ENCODE assay signal across 8 cellular contexts in the genomic region with DNA sequence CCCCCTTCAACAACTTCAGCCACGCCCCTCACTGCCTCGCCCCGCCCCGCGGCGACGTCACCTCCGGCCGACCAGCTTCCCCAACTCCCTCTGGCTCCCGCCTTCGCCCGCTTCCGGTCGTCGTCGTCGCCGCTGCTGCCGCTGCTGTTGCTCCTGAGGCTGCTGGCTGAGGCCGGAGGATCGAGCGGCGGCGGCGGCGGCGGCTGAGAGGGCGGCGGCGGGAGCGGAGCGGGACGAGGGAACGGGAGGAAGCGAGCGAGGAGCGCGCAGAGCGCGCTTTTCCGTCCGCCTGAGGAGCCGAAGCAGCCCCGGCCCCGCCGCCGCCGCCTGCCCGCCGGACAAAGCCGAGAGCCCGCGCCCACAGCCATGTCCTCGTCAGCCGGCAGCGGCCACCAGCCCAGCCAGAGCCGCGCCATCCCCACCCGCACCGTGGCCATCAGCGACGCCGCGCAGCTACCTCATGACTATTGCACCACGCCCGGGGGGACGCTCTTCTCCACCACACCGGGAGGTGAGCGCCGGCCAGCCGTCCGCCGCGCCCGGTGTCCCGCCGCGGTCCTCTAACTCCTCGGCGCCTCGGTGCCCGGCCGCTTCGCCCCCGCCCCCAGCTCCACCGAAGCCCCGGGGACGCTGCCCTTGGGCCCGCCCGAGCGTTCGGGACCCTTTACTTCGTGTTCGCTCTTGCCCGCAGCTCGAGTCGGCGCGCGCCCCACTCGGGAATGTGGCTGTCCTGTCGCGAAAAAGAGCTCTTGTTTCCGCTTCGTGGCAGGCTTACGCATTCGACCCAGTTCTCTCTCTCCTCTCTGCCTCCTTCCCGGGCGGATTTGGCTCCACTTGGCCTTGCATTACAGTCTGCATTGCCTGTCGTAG. TPM values are rescaled to one million over a fixed set of nuclear protein-coding genes. Genes with fewer than 3 reads are reported as not detected.
DNase-seq lines count a peak whose midpoint lies in the region; ATAC-seq and TF ChIP-seq lines count a peak whose summit lies in the region.

A gene with protein sequence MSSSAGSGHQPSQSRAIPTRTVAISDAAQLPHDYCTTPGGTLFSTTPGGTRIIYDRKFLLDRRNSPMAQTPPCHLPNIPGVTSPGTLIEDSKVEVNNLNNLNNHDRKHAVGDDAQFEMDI (plus strand): TSS at position 110 of the 870 bp plus-strand sequence. CDS start 257 bp downstream, at position 367.

- H4K20me1 ChIP-seq in DOHH2 (ENCODE audit: control insufficient read depth, insufficient read depth, low read depth, low read length): peaks cover 24% of the 10 kb centered on the region
- peaks cover 34% of the 10 kb centered on the region for H4K20me1 ChIP-seq in GM23338 (replicated peaks; ENCODE audit: insufficient read depth)
- H4K20me1 ChIP-seq in fibroblast of lung (ENCODE audit: control insufficient read depth, extremely low read depth, insufficient read depth, low read length): no peaks in the 10 kb centered on the region

- peaks cover 26% of the 10 kb centered on the region for H3K4me1 ChIP-seq in DOHH2 (ENCODE audit: control insufficient read depth, low read length)
- peaks cover 23% of the 10 kb centered on the region for H3K4me1 ChIP-seq in GM23338 (ENCODE audit: insufficient read depth)
- H3K4me1 ChIP-seq in fibroblast of lung (ENCODE audit: control insufficient read depth, extremely low read depth, insufficient read depth, low read length): no peaks in the 10 kb centered on the region
- H3K4me1 ChIP-seq in naive thymus-derived CD4-positive, alpha-beta T cell (ENCODE audit: control insufficient read depth in 2 of 2, insufficient read depth in 2 of 2, low read length in 2 of 2): peaks cover 13 to 24% of the 10 kb centered on the region in 2 donors

- peak within 1 kb of the TSS; percentile 93 for H3K27ac Mint-ChIP-seq in GM23338
- H3K27ac Mint-ChIP-seq in activated T-helper 17 cell treated with anti-CD3 and anti-CD28 coated beads, Interleukin-2, amount 50 U/mL, for 72 hours: peak within 1 kb of the TSS; percentile 94
- peak within 1 kb of the TSS; percentile 88 to 97 (median 94) for H3K27ac Mint-ChIP-seq in naive thymus-derived CD4-positive, alpha-beta T cell
- H3K27ac Mint-ChIP-seq in stimulated activated naive B cell treated with anti-CD40 and anti-IgM and Interleukin-4, amounts not matched to agents 10 μg/mL and 1 μg/mL and 100 μg/mL, for 72 hours: peak within 1 kb of the TSS; percentile 94

- H3K4me1 Mint-ChIP-seq in GM23338: peaks cover 33% of the 10 kb centered on the region
- peaks cover 42% of the 10 kb centered on the region for H3K4me1 Mint-ChIP-seq in activated T-helper 17 cell treated with anti-CD3 and anti-CD28 coated beads, Interleukin-2, amount 50 U/mL, for 72 hours
- peaks cover 31 to 53% (median 45%) of the 10 kb centered on the region in 7 donors for H3K4me1 Mint-ChIP-seq in naive thymus-derived CD4-positive, alpha-beta T cell
- peaks cover 19 to 34% of the 10 kb centered on the region in 2 donors for H3K4me1 Mint-ChIP-seq in stimulated activated naive B cell treated with anti-CD40 and anti-IgM and Interleukin-4, amounts not matched to agents 10 μg/mL and 1 μg/mL and 100 μg/mL, for 72 hours

- 0 out of 2 replicates have a peak, but pooled peaks cover 8% of the 10 kb centered on the region for H3F3A ChIP-seq in DOHH2 (ENCODE audit: control insufficient read depth, insufficient read depth)
- H3F3A ChIP-seq in GM23338 (replicated peaks; ENCODE audit: low read depth): peaks cover 20% of the 10 kb centered on the region; the same call in 1 of the 2 replicates

- peaks cover 6% of the 10 kb centered on the region; the same call in 2 of the 3 replicates for H3K9me3 Mint-ChIP-seq in GM23338
- no peaks in the 10 kb centered on the region for H3K9me3 Mint-ChIP-seq in activated T-helper 17 cell treated with anti-CD3 and anti-CD28 coated beads, Interleukin-2, amount 50 U/mL, for 72 hours
- H3K9me3 Mint-ChIP-seq in naive thymus-derived CD4-positive, alpha-beta T cell: no peaks in the 10 kb centered on the region
- H3K9me3 Mint-ChIP-seq in stimulated activated naive B cell treated with anti-CD40 and anti-IgM and Interleukin-4, amounts not matched to agents 10 μg/mL and 1 μg/mL and 100 μg/mL, for 72 hours: no peaks in the 10 kb centered on the region

- no peaks in the 10 kb centered on the region for H3K9me3 ChIP-seq in DOHH2 (ENCODE audit: control insufficient read depth, insufficient read depth, low read length)
- no peaks in the 10 kb centered on the region for H3K9me3 ChIP-seq in fibroblast of lung (ENCODE audit: control insufficient read depth, insufficient read depth, low read depth, low read length)
- H3K9me3 ChIP-seq in naive thymus-derived CD4-positive, alpha-beta T cell (ENCODE audit: control insufficient read depth in 2 of 3, low read length in 3 of 3): no peaks in the 10 kb centered on the region

- POLR2A ChIA-PET in RWPE1 (lab: Yijun Ruan, JAX; ENCODE audit: low non-redundant PET): interaction anchor here (0.6 to 1.0 kb wide), 3 partner anchors 193 to 258 kb away, joined by 3 to 5 read pairs (median 3); a partner anchor contains a TSS
- POLR2A ChIA-PET in naive thymus-derived CD4-positive, alpha-beta T cell (lab: Charles Lee): interaction anchor here (0.7 to 2.8 kb wide), 23 partner anchors 8 to 311 kb away, joined by 3 to 13 read pairs (median 6); a partner anchor contains a TSS

- peak; percentile 43 for ATAC-seq in GM23338
- ATAC-seq in activated T-helper 17 cell treated with anti-CD3 and anti-CD28 coated beads, Interleukin-2, amount 50 U/mL, for 72 hours (replicated peaks): peak; percentile 98
- peak; percentile 98 for ATAC-seq in naive thymus-derived CD4-positive, alpha-beta T cell
- peak; percentile 96 to 98 for ATAC-seq in stimulated activated naive B cell treated with anti-CD40 and anti-IgM and Interleukin-4, amounts not matched to agents 10 μg/mL and 1 μg/mL and 100 μg/mL, for 72 hours (replicated peaks)

- DNase-seq in GM23338 (ENCODE audit: low spot score) (peak; percentile 96), LNCaP clone FGC (ENCODE audit: low read depth) (peak; percentile 86), RWPE1 (ENCODE audit: low spot score) (peak; percentile 94), fibroblast of lung (ENCODE audit: low read depth in 2 of 2) (peak; percentile 92 to 96)
- DNase-seq in naive thymus-derived CD4-positive, alpha-beta T cell: peak; percentile 95 to 100 (median 98)
- DNase-seq in stimulated activated naive B cell treated with anti-CD40 and anti-IgM and Interleukin-4, amounts not matched to agents 10 μg/mL and 1 μg/mL and 100 μg/mL, for 72 hours: peak; percentile 95

- H3K9ac ChIP-seq in fibroblast of lung (ENCODE audit: insufficient read depth, low read length): peak within 1 kb of the TSS; percentile 94

- intact Hi-C loops in naive thymus-derived CD4-positive, alpha-beta T cell (cut with micrococcal nuclease): loop anchor here (1.0 to 10.0 kb wide), 14 partner anchors 15 to 1448 kb away; a partner anchor contains a TSS

- CTCF ChIA-PET in RWPE1 (lab: Yijun Ruan, JAX): interaction anchor here (0.7 to 1.4 kb wide), 3 partner anchors 15 to 39 kb away, joined by 3 to 4 read pairs (median 4); no protein-coding TSS in a partner anchor
- CTCF ChIA-PET in naive thymus-derived CD4-positive, alpha-beta T cell (lab: Charles Lee): interaction anchor here (0.7 to 1.0 kb wide), 4 partner anchors 9 to 183 kb away, joined by 3 to 4 read pairs (median 3); no protein-coding TSS in a partner anchor

- peak within 1 kb of the TSS; percentile 97 for H3K4me3 Mint-ChIP-seq in GM23338
- peak within 1 kb of the TSS; percentile 98 for H3K4me3 Mint-ChIP-seq in activated T-helper 17 cell treated with anti-CD3 and anti-CD28 coated beads, Interleukin-2, amount 50 U/mL, for 72 hours
- H3K4me3 Mint-ChIP-seq in naive thymus-derived CD4-positive, alpha-beta T cell: peak within 1 kb of the TSS; percentile 91 to 99 (median 96)
- peak within 1 kb of the TSS; percentile 95 for H3K4me3 Mint-ChIP-seq in stimulated activated naive B cell treated with anti-CD40 and anti-IgM and Interleukin-4, amounts not matched to agents 10 μg/mL and 1 μg/mL and 100 μg/mL, for 72 hours

- peak within 1 kb of the TSS; percentile 73 for H3K4me2 ChIP-seq in DOHH2 (ENCODE audit: low read length)
- peak within 1 kb of the TSS; percentile 100 for H3K4me2 ChIP-seq in GM23338
- peak within 1 kb of the TSS; percentile 84 for H3K4me2 ChIP-seq in fibroblast of lung (ENCODE audit: extremely low read depth, insufficient read depth, low read length)

- H2AFZ ChIP-seq in GM23338 (peak within 1 kb of the TSS; percentile 83), fibroblast of lung (ENCODE audit: low read length) (peak within 1 kb of the TSS; percentile 38)

- H3K36me3 Mint-ChIP-seq in GM23338 (ENCODE audit: low read depth): peaks cover 36% of the 10 kb centered on the region
- peaks cover 30% of the 10 kb centered on the region for H3K36me3 Mint-ChIP-seq in activated T-helper 17 cell treated with anti-CD3 and anti-CD28 coated beads, Interleukin-2, amount 50 U/mL, for 72 hours (ENCODE audit: low read depth)
- H3K36me3 Mint-ChIP-seq in naive thymus-derived CD4-positive, alpha-beta T cell: peaks cover 0 to 13% (median 4%) of the 10 kb centered on the region in 5 donors
- H3K36me3 Mint-ChIP-seq in stimulated activated naive B cell treated with anti-CD40 and anti-IgM and Interleukin-4, amounts not matched to agents 10 μg/mL and 1 μg/mL and 100 μg/mL, for 72 hours: peaks cover 3 to 15% of the 10 kb centered on the region in 2 donors

- peaks cover 8% of the 10 kb centered on the region for H3K27me3 Mint-ChIP-seq in GM23338 (ENCODE audit: insufficient read depth, low read depth, poor library complexity)
- no peaks in the 10 kb centered on the region for H3K27me3 Mint-ChIP-seq in activated T-helper 17 cell treated with anti-CD3 and anti-CD28 coated beads, Interleukin-2, amount 50 U/mL, for 72 hours
- peaks cover 0 to 2% (median 0%) of the 10 kb centered on the region in 5 donors for H3K27me3 Mint-ChIP-seq in naive thymus-derived CD4-positive, alpha-beta T cell
- no peaks in the 10 kb centered on the region for H3K27me3 Mint-ChIP-seq in stimulated activated naive B cell treated with anti-CD40 and anti-IgM and Interleukin-4, amounts not matched to agents 10 μg/mL and 1 μg/mL and 100 μg/mL, for 72 hours

- peaks cover 42% of the 10 kb centered on the region for H3K79me2 ChIP-seq in DOHH2 (ENCODE audit: control insufficient read depth, low read length)
- H3K79me2 ChIP-seq in GM23338 (replicated peaks; ENCODE audit: insufficient read depth): peaks cover 42% of the 10 kb centered on the region
- peaks cover 36% of the 10 kb centered on the region for H3K79me2 ChIP-seq in fibroblast of lung (ENCODE audit: control insufficient read depth, insufficient read depth, low read length)

- H3K27ac ChIP-seq in DOHH2 (ENCODE audit: low read depth, low read length) (peak within 1 kb of the TSS; percentile 61), GM23338 (ENCODE audit: low read depth) (peak within 1 kb of the TSS; percentile 1; the same call in 1 of the 2 replicates), RWPE1 (peak within 1 kb of the TSS; percentile 95), fibroblast of lung (ENCODE audit: insufficient read depth, low read length) (peak within 1 kb of the TSS; percentile 95)
- H3K27ac ChIP-seq in naive thymus-derived CD4-positive, alpha-beta T cell (ENCODE audit: low read depth, low read length): peak within 1 kb of the TSS; percentile 86

- peaks cover 21% of the 10 kb centered on the region for H3K36me3 ChIP-seq in DOHH2 (ENCODE audit: control insufficient read depth, low read length)
- H3K36me3 ChIP-seq in GM23338 (ENCODE audit: insufficient read depth): no peaks in the 10 kb centered on the region; the same call in 1 of the 2 replicates
- H3K36me3 ChIP-seq in fibroblast of lung (ENCODE audit: control insufficient read depth, insufficient read depth, low read length): no peaks in the 10 kb centered on the region
- H3K36me3 ChIP-seq in naive thymus-derived CD4-positive, alpha-beta T cell (ENCODE audit: control insufficient read depth in 2 of 3, insufficient read depth in 3 of 3, low read length in 3 of 3): no peaks in the 10 kb centered on the region

- no peaks in the 10 kb centered on the region for H3K9me2 ChIP-seq in DOHH2 (replicated peaks; ENCODE audit: control insufficient read depth, low read length)
- H3K9me2 ChIP-seq in GM23338 (ENCODE audit: insufficient read depth): no peaks in the 10 kb centered on the region

- H3K4me3 ChIP-seq in DOHH2 (ENCODE audit: low read length): peak within 1 kb of the TSS; percentile 76
- H3K4me3 ChIP-seq in GM23338: peak within 1 kb of the TSS; percentile 96
- H3K4me3 ChIP-seq in LNCaP clone FGC (ENCODE audit: low read depth, low read length): peak within 1 kb of the TSS; percentile 87
- peak within 1 kb of the TSS; percentile 33 to 95 (median 62) for H3K4me3 ChIP-seq in fibroblast of lung (replicated peaks in 1 of 4; ENCODE audit: control extremely low read depth in 1 of 4, insufficient read depth in 1 of 4, low read depth in 3 of 4, low read length in 4 of 4)
- H3K4me3 ChIP-seq in naive thymus-derived CD4-positive, alpha-beta T cell (ENCODE audit: low read length): peak within 1 kb of the TSS; percentile 82

- TF ChIP-seq CTCF in DOHH2 (IDR thresholded peaks at IDR 0.05; ENCODE audit: low read depth, low read length, poor library complexity, severe bottlenecking): no peak
- no peak for TF ChIP-seq CTCF in GM23338 (conservative IDR thresholded peaks at IDR 0.05; ENCODE audit: low read depth in 2 of 2)
- no peak for TF ChIP-seq CTCF in LNCaP clone FGC (IDR thresholded peaks at IDR 0.05; ENCODE audit: control insufficient read depth, extremely low read depth, insufficient read depth)
- TF ChIP-seq CTCF in RWPE1 (conservative IDR thresholded peaks at IDR 0.05; ENCODE audit: low read depth): no peak
- no peak for TF ChIP-seq CTCF in fibroblast of lung (conservative IDR thresholded peaks at IDR 0.05 in 1 of 2, IDR thresholded peaks at IDR 0.05 in 1 of 2; ENCODE audit: low read depth in 1 of 2, low read length in 2 of 2)

- H3K27me3 ChIP-seq in DOHH2 (ENCODE audit: control insufficient read depth, low read length): no peaks in the 10 kb centered on the region
- H3K27me3 ChIP-seq in GM23338 (ENCODE audit: insufficient read depth): no peaks in the 10 kb centered on the region
- H3K27me3 ChIP-seq in fibroblast of lung (ENCODE audit: control insufficient read depth, insufficient read depth, low read length): no peaks in the 10 kb centered on the region
- no peaks in the 10 kb centered on the region for H3K27me3 ChIP-seq in naive thymus-derived CD4-positive, alpha-beta T cell (ENCODE audit: control insufficient read depth in 2 of 2, insufficient read depth in 2 of 2, low read length in 2 of 2)

RNA-seq across cellular contexts. Expression of the gene that starts here (rescaled TPM):
- 131 and 138 TPM in 2 replicates for total RNA-seq in GM23338 (2014; rRNA removed; shearing (Covaris generic))
- polyA plus RNA-seq in GM23338 (2016; fragmentation: Nextera tagmentation; extraction: Ambion mirVana): 40.5 and 42.0 TPM in 2 replicates
- total RNA-seq in activated T-helper 17 cell treated with anti-CD3 and anti-CD28 coated beads, Interleukin-2, amount 50 U/mL, for 72 hours: 10 to 100 TPM; 16.1 to 29.0 TPM
- total RNA-seq in fibroblast of lung: 18.0 and 21.8 TPM in 2 replicates
- 41.5 and 44.9 TPM in 2 replicates for polyA plus RNA-seq in fibroblast of lung
- polyA plus RNA-seq in fibroblast of lung (2012): 25.9 and 30.3 TPM in 2 replicates
- 25.6 and 26.2 TPM in 2 replicates for polyA minus RNA-seq in fibroblast of lung (ENCODE audit: low replicate concordance)
- total RNA-seq in naive thymus-derived CD4-positive, alpha-beta T cell: 10 to 100 TPM; 33.5 to 52.1 (median 45.2) TPM
- polyA plus RNA-seq in naive thymus-derived CD4-positive, alpha-beta T cell: 10 to 100 TPM; 52.5 to 54.3 TPM

Comparison
In these comparisons a context has a peak if more than half of its experiments do, and no peak if none do; other contexts are left out.
1. Peak in every context shown above with its lines: DNase-seq, ATAC-seq, H3K4me3 ChIP-seq and H3K27ac ChIP-seq.
2. H3K27ac ChIP-seq: peak in every context shown above with its lines; median percentile 95 in RWPE1; 95 in fibroblast of lung; 86 in naive thymus-derived CD4-positive, alpha-beta T cell; 61 in DOHH2; 1 in GM23338.
3. ATAC-seq: peak in every context shown above with its lines; median percentile 98 in activated T-helper 17 cell treated with anti-CD3 and anti-CD28 coated beads, Interleukin-2, amount 50 U/mL, for 72 hours; 98 in naive thymus-derived CD4-positive, alpha-beta T cell; 97 in stimulated activated naive B cell treated with anti-CD40 and anti-IgM and Interleukin-4, amounts not matched to agents 10 μg/mL and 1 μg/mL and 100 μg/mL, for 72 hours; 43 in GM23338.